Comparison of ENCODE assay signal across 8 cellular contexts in the genomic region with DNA sequence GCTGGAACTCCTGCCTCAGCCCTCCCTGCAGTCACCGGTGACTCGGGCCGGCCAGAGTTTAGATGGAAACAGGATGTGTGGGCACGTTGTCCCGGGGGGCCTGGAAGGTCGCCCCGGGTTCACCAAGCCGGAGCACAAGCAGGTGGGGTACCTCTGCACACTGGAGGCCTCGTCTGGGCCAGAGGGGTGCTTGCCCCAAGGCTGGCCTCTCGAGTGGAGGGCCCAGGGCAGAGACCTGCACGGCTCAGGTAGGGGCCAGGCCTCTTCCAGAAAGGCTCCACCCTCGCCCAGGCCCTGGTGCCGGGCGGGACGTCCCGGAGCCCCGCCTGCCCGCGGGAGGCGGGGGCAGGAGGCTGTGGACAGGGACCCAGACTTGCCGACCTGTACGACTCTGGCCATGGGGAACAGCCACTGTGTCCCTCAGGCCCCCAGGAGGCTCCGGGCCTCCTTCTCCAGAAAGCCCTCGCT. TPM values are rescaled to one million over a fixed set of nuclear protein-coding genes. Genes with fewer than 3 reads are reported as not detected.
DNase-seq lines count a peak whose midpoint lies in the region; ATAC-seq and TF ChIP-seq lines count a peak whose summit lies in the region.

A gene with protein sequence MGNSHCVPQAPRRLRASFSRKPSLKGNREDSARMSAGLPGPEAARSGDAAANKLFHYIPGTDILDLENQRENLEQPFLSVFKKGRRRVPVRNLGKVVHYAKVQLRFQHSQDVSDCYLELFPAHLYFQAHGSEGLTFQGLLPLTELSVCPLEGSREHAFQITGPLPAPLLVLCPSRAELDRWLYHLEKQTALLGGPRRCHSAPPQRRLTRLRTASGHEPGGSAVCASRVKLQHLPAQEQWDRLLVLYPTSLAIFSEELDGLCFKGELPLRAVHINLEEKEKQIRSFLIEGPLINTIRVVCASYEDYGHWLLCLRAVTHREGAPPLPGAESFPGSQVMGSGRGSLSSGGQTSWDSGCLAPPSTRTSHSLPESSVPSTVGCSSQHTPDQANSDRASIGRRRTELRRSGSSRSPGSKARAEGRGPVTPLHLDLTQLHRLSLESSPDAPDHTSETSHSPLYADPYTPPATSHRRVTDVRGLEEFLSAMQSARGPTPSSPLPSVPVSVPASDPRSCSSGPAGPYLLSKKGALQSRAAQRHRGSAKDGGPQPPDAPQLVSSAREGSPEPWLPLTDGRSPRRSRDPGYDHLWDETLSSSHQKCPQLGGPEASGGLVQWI (plus strand): TSS at position 348 of the 468 bp plus-strand sequence. CDS start 50 bp downstream, at position 398.

- H3K4me3 ChIP-seq in psoas muscle, result peak within 1 kb of the TSS; percentile 73

- DNase-seq in DMS 273 (lab: John Stamatoyannopoulos, UW; ENCODE audit: unreplicated experiment), result peak; percentile 52
- no peak for DNase-seq in DMS 273 treated with DMSO at 0.1 percent for 48 hours (lab: John Stamatoyannopoulos, UW)
- DNase-seq in activated CD4-positive, CD25-positive, alpha-beta regulatory T cell treated with anti-CD3 and anti-CD28 coated beads, Interleukin-2, amount 50 U/mL, for 72 hours, result peak; percentile 66
- no peak for DNase-seq in Right ventricle myocardium superior
- DNase-seq in psoas muscle, result peak; percentile 22 to 53
- no peak for DNase-seq in NCI-H526 treated with DMSO at 0.1 percent for 48 hours (lab: John Stamatoyannopoulos, UW)

- peaks cover 21% of the 10 kb centered on the region for H3K4me1 ChIP-seq in psoas muscle

- intact Hi-C loops in Right ventricle myocardium superior (cut with DNase I) (no loop called here), psoas muscle (cut with DNase I) (no loop called here)

- no peak for TF ChIP-seq CTCF in psoas muscle (IDR thresholded peaks at IDR 0.05)

- no peak within 1 kb of the TSS for H3K27ac ChIP-seq in psoas muscle

- H3K36me3 ChIP-seq in psoas muscle (ENCODE audit: insufficient read depth in 1 of 2, low read depth in 1 of 2), result peaks cover 0 to 12% of the 10 kb centered on the region in 2 donors

- WGBS in psoas muscle, 3 donors, result 14 to 16% (median 15%) methylated on average over 20 to 24 of the region's 24 CpGs

- peak; percentile 15 for ATAC-seq in HG03342 (IDR thresholded peaks at IDR 0.05; ENCODE audit: unreplicated experiment)
- ATAC-seq in Right ventricle myocardium superior (ENCODE audit: poor library complexity), result peak; percentile 7
- ATAC-seq in psoas muscle, result peak; percentile 6 to 18 (median 14)
- ATAC-seq in HG02973 (IDR thresholded peaks at IDR 0.05; ENCODE audit: unreplicated experiment), result no peak

- H3K9me3 ChIP-seq in psoas muscle, result no peaks in the 10 kb centered on the region

- peaks cover 0 to 35% (median 5%) of the 10 kb centered on the region in 3 donors for H3K27me3 ChIP-seq in psoas muscle (ENCODE audit: insufficient read depth in 3 of 3, low read length in 2 of 3)

RNA-seq across cellular contexts. Expression of the gene that starts here (rescaled TPM):
- total RNA-seq in Right ventricle myocardium superior (not detected), psoas muscle (not detected)
- polyA plus RNA-seq in psoas muscle, result under 1 TPM in 1 of 3 donors, not detected in 2; 0.03 TPM

Comparison
In these comparisons a context has a peak if more than half of its experiments do, and no peak if none do; other contexts are left out.
1. DNase-seq: peak in DMS 273 (single experiment) and activated CD4-positive, CD25-positive, alpha-beta regulatory T cell treated with anti-CD3 and anti-CD28 coated beads, Interleukin-2, amount 50 U/mL, for 72 hours (single experiment); none in DMS 273 treated with DMSO at 0.1 percent for 48 hours (single experiment), Right ventricle myocardium superior (single experiment) and NCI-H526 treated with DMSO at 0.1 percent for 48 hours (single experiment).
2. Peak in ATAC-seq in Right ventricle myocardium superior; RNA of the gene not detected or under 1 TPM.
3. Peak in DNase-seq, ATAC-seq and H3K4me3 ChIP-seq in psoas muscle; RNA of the gene not detected or under 1 TPM.